Comparison of ENCODE assay signal across 26 cellular contexts in the genomic region with DNA sequence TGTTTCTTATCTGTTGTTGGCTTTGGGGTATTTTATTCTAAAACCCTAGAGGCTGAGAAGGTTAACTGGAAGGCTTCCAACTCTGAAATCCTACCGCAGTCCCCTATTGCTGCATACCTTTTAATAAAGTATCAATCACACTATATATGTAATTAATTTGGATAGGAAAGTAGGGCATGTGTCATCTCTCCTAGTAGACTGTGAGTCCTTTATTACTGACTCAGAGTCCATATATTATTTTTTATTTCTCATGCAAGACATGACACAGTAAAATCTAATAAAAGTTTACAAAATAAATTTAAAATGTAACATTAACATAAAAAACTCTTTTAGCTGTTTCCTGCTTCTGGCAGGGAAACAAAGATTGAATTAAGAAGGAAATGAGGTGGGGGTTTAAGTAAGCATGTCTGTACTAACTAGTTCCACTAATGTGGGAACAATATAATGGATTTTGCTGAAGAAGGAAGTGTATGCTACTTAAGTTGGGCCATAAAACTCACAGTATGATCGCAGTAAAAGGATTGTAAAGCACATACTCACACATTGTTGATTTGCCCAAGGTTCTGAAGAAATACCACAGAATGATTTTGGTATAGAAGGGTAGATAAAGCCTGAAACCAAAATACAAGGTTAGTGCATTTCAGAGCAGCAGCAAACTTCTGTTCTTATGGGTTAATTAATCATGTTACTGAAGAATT.
"Had no signal": no experiment of that assay in that cellular context is flagged by ENCODE, and none has a peak within 500 bp of the region (broad histone marks: within the 10 kb centered on the region; RNA-seq: fewer than 3 reads in every experiment).

No MANE protein-coding gene starts in this region.

- H3K36me3 Mint-ChIP-seq: activated naive CD8-positive, alpha-beta T cell treated with anti-CD3 and anti-CD28 coated beads, Interleukin-2, amount 10 ng/mL, durations not matched to agents 7 days and 5 days had no signal

- H3K9me3 Mint-ChIP-seq: activated B cell treated with CpG ODN at 0.5 μM for 24 hours; activated naive CD4-positive, alpha-beta T cell treated with anti-CD3 and anti-CD28 coated beads for 36 hours; activated naive CD8-positive, alpha-beta T cell treated with anti-CD3 and anti-CD28 coated beads, Interleukin-2, amount 10 ng/mL, durations not matched to agents 7 days and 5 days; activated T-cell treated with anti-CD3 and anti-CD28 coated beads, Interleukin-2, amount 50 U/mL, for 72 hours; naive thymus-derived CD4-positive, alpha-beta T cell; neural progenitor cell; stimulated activated naive B cell treated with anti-CD40 and anti-IgM and Interleukin-4, amounts not matched to agents 10 μg/mL and 1 μg/mL and 100 μg/mL, for 72 hours; type B pancreatic cell had no signal

- H3K36me3 ChIP-seq: gastroesophageal sphincter, heart left ventricle, lower lobe of right lung, neural progenitor cell, vagina had no signal

- FAIRE-seq: keratinocyte had no signal

- H3K4me1 Mint-ChIP-seq: activated CD4-positive, alpha-beta T cell treated with anti-CD3 and anti-CD28 coated beads for 36 hours; activated naive CD8-positive, alpha-beta T cell treated with anti-CD3 and anti-CD28 coated beads, Interleukin-2, amount 10 ng/mL, durations not matched to agents 7 days and 5 days; naive thymus-derived CD4-positive, alpha-beta T cell; neural progenitor cell had no signal

- H3K27me3 ChIP-seq: gastroesophageal sphincter, heart left ventricle, neural progenitor cell, vagina had no signal

- H3K27ac Mint-ChIP-seq: activated B cell treated with CpG ODN at 0.5 μM for 24 hours; activated CD4-positive, alpha-beta T cell treated with anti-CD3 and anti-CD28 coated beads for 36 hours; activated naive CD4-positive, alpha-beta T cell treated with anti-CD3 and anti-CD28 coated beads for 36 hours; activated naive CD8-positive, alpha-beta T cell treated with anti-CD3 and anti-CD28 coated beads, Interleukin-2, amount 10 ng/mL, durations not matched to agents 7 days and 5 days; activated T-cell treated with anti-CD3 and anti-CD28 coated beads, Interleukin-2, amount 50 U/mL, for 72 hours; naive thymus-derived CD4-positive, alpha-beta T cell; neural progenitor cell; stimulated activated naive B cell treated with anti-CD40 and anti-IgM and Interleukin-4, amounts not matched to agents 10 μg/mL and 1 μg/mL and 100 μg/mL, for 72 hours; type B pancreatic cell had no signal

- H3K27me3 Mint-ChIP-seq: activated B cell treated with CpG ODN at 0.5 μM for 24 hours; activated CD4-positive, alpha-beta T cell treated with anti-CD3 and anti-CD28 coated beads for 36 hours; activated naive CD8-positive, alpha-beta T cell treated with anti-CD3 and anti-CD28 coated beads, Interleukin-2, amount 10 ng/mL, durations not matched to agents 7 days and 5 days; naive thymus-derived CD4-positive, alpha-beta T cell; stimulated activated naive B cell treated with anti-CD40 and anti-IgM and Interleukin-4, amounts not matched to agents 10 μg/mL and 1 μg/mL and 100 μg/mL, for 72 hours; type B pancreatic cell had no signal

- H3K4me1 ChIP-seq: gastroesophageal sphincter, heart left ventricle, lower lobe of right lung, neural progenitor cell, vagina had no signal

- H3K4me3 Mint-ChIP-seq: activated B cell treated with CpG ODN at 0.5 μM for 24 hours; activated CD4-positive, alpha-beta T cell treated with anti-CD3 and anti-CD28 coated beads for 36 hours; activated naive CD4-positive, alpha-beta T cell treated with anti-CD3 and anti-CD28 coated beads for 36 hours; activated naive CD8-positive, alpha-beta T cell treated with anti-CD3 and anti-CD28 coated beads, Interleukin-2, amount 10 ng/mL, durations not matched to agents 7 days and 5 days; activated T-cell treated with anti-CD3 and anti-CD28 coated beads, Interleukin-2, amount 50 U/mL, for 72 hours; naive thymus-derived CD4-positive, alpha-beta T cell; neural progenitor cell; stimulated activated naive B cell treated with anti-CD40 and anti-IgM and Interleukin-4, amounts not matched to agents 10 μg/mL and 1 μg/mL and 100 μg/mL, for 72 hours; type B pancreatic cell had no signal

- H3K27ac ChIP-seq: gastroesophageal sphincter, heart left ventricle, lower lobe of right lung, neural progenitor cell, vagina had no signal

- H3K4me3 ChIP-seq: gastroesophageal sphincter, heart left ventricle, lower lobe of right lung, neural progenitor cell, vagina had no signal

- DNase-seq: activated B cell treated with CpG ODN at 0.5 μM for 24 hours; activated CD4-positive, alpha-beta T cell treated with anti-CD3 and anti-CD28 coated beads for 36 hours; activated CD4-positive, alpha-beta T cell treated with anti-CD3 and anti-CD28 coated beads, Interleukin-2, amount 50 U/mL, for 48 hours; activated effector memory CD4-positive, alpha-beta T cell treated with Interleukin-2 at 50 U/mL for 16 hours; activated naive CD4-positive, alpha-beta T cell treated with anti-CD3 and anti-CD28 coated beads for 36 hours; activated naive CD8-positive, alpha-beta T cell treated with anti-CD3 and anti-CD28 coated beads, Interleukin-2, amount 10 ng/mL, durations not matched to agents 7 days and 5 days; activated T-cell treated with anti-CD3 and anti-CD28 coated beads, Interleukin-2, amount 50 U/mL, for 72 hours; amniotic stem cell; cerebellar nuclear complex; cortex of kidney; heart left ventricle; mesendoderm; naive thymus-derived CD4-positive, alpha-beta T cell; posterior cingulate gyrus; stimulated activated CD4-positive, alpha-beta T cell treated with anti-CD3 and anti-CD28 coated beads, Interleukin-2, amount 100 ng/mL, for 48 hours; stimulated activated CD8-positive, alpha-beta memory T cell treated with anti-CD3 and anti-CD28 coated beads, Interleukin-4, amount 100 ng/mL, for 48 hours; stimulated activated naive B cell treated with anti-CD40 and anti-IgM and Interleukin-4, amounts not matched to agents 10 μg/mL and 1 μg/mL and 100 μg/mL, for 72 hours; T1000 had no signal

- ATAC-seq: activated CD4-positive, alpha-beta T cell treated with anti-CD3 and anti-CD28 coated beads for 36 hours; activated T-cell treated with anti-CD3 and anti-CD28 coated beads, Interleukin-2, amount 50 U/mL, for 72 hours; gastroesophageal sphincter; heart left ventricle; left lobe of liver; naive thymus-derived CD4-positive, alpha-beta T cell; sciatic nerve; stimulated activated naive B cell treated with anti-CD40 and anti-IgM and Interleukin-4, amounts not matched to agents 10 μg/mL and 1 μg/mL and 100 μg/mL, for 72 hours had no signal

- H3K9me3 ChIP-seq: gastroesophageal sphincter, heart left ventricle, lower lobe of right lung, vagina had no signal
